In the genomic region with DNA sequence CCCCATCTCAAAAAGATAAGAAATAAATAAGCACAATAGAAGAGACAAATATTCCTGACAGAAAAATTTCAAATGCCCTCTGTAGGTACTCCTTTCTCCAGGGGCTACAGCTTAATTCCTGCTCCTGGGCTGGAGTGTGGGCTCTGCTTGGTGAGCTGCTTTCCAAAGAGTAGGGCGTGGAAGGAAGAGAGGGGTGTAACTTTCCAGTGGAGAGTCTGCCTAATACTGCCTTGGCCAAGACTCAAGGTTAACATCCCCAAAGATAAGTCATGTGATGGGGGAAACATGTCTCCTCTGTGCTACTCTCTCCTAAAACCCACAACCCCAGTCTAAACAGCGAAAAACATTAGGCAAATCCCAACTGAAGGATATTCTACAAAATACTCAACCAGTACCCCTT, we compare ENCODE assay signal across 35 cellular contexts. TPM values are rescaled to one million over a fixed set of nuclear protein-coding genes. Genes with fewer than 3 reads are reported as not detected.
"Had no signal": no experiment of that assay in that cellular context is flagged by ENCODE, and none has a peak within 500 bp of the region (broad histone marks: within the 10 kb centered on the region; RNA-seq: fewer than 3 reads in every experiment).

No MANE protein-coding gene starts in this region.

- H3K4me3 ChIP-seq: MG63 had no signal

- H3K9me3 ChIP-seq: MG63 had no signal

- H3K27me3 ChIP-seq: MG63 had no signal

- H3K36me3 ChIP-seq: MG63 had no signal

- DNase-seq: Karpas-422, Kasumi-1, MG63, MM.1S, MV-4-11, NCI-H1048, NCI-H1092, NCI-H1092 treated with DMSO at 0.1 percent for 48 hours, NCI-H1105, NCI-H1105 treated with DMSO at 0.1 percent for 48 hours, NCI-H1417 treated with DMSO at 0.1 percent for 48 hours, NCI-H1436, NCI-H1436 treated with DMSO at 0.1 percent for 48 hours, NCI-H146, NCI-H1694, NCI-H1694 treated with DMSO at 0.1 percent for 48 hours, NCI-H187, NCI-H187 treated with DMSO at 0.1 percent for 48 hours, NCI-H1930, NCI-H2029, NCI-H2029 treated with DMSO at 0.1 percent for 48 hours, NCI-H2081, NCI-H2081 treated with DMSO at 0.1 percent for 48 hours, NCI-H2107, NCI-H2171, NCI-H2171 treated with DMSO at 0.1 percent for 48 hours, NCI-H2227 treated with DMSO at 0.1 percent for 48 hours, NCI-H226, NCI-H345, NCI-H446, NCI-H446 treated with DMSO at 0.1 percent for 48 hours, NCI-H510A, NCI-H510A treated with DMSO at 0.1 percent for 48 hours, NCI-H524 had no signal

RNA-seq across cellular contexts. Expression of a gene that starts 42.7 kb away (rescaled TPM):
- total RNA-seq: LHCN-M2 had no signal
